ENCODE assay signal across 8 cellular contexts in genomic region chr7:134766779-134767566, GRCh38. TPM values are rescaled to one million over a fixed set of nuclear protein-coding genes. Genes with fewer than 3 reads are reported as not detected.
DNase-seq lines count a peak whose midpoint lies in the region; ATAC-seq and TF ChIP-seq lines count a peak whose summit lies in the region.

No MANE protein-coding gene starts in this region.

- ATAC-seq in GM21528 (IDR thresholded peaks at IDR 0.05; ENCODE audit: low FRiP score, unreplicated experiment) (peak; percentile 78), lung (ENCODE audit: insufficient read depth, low FRiP score) (no peak)

- no peak for TF ChIP-seq CTCF in lung (IDR thresholded peaks at IDR 0.05; ENCODE audit: control extremely low read depth, extremely low read depth)

- in situ Hi-C loops in Caki2 (cut with HindIII; ENCODE audit: low pct_unique_long_range_greater_than_20kb, low sequenced_read_pairs) = no loop called here

- H3K4me1 ChIP-seq in lung (ENCODE audit: control insufficient read depth in 2 of 2, insufficient read depth in 2 of 2, low read length in 2 of 2) = peaks cover 0 to 2% of the 10 kb centered on the region in 2 donors

- 66 to 73% methylated on average over 15 of the region's 15 CpGs for WGBS in lung, 2 donors

- no peaks in the 10 kb centered on the region for H3K27me3 ChIP-seq in lung (ENCODE audit: control insufficient read depth, insufficient read depth)

- no peaks in the 10 kb centered on the region for H3K9me3 ChIP-seq in lung (ENCODE audit: control insufficient read depth in 2 of 2, insufficient read depth in 1 of 2, low read length in 1 of 2)

- no peak overlapping the region for H3K4me3 ChIP-seq in lung

- no peaks in the 10 kb centered on the region for H3K36me3 ChIP-seq in lung (ENCODE audit: control insufficient read depth in 2 of 2, insufficient read depth in 2 of 2, low read length in 2 of 2)

- peak; percentile 6 for DNase-seq in Caki2 (ENCODE audit: low read depth)
- peak; percentile 73 for DNase-seq in LHCN-M2 (ENCODE audit: low read depth)
- DNase-seq in lung (ENCODE audit: low spot score) = no peak
- no peak for DNase-seq in NCI-H2227 treated with DMSO at 0.1 percent for 48 hours (lab: John Stamatoyannopoulos, UW)
- DNase-seq in T-helper 9 cell = no peak
- no peak for DNase-seq in NCI-H2107 treated with DMSO at 0.1 percent for 48 hours (lab: John Stamatoyannopoulos, UW; ENCODE audit: unreplicated experiment)
- DNase-seq in ureter (ENCODE audit: low spot score) = no peak

- H3K27ac ChIP-seq in lung (ENCODE audit: low read depth in 1 of 2, low read length in 1 of 2) = peak overlapping the region; percentile 11 to 67

RNA-seq across cellular contexts. Expression of gene CALD1, which starts 12.5 kb away (rescaled TPM):
- total RNA-seq in Caki2 (2014; rRNA removed; shearing (Covaris generic); ENCODE audit: low replicate concordance) = 10.2 and 11.1 TPM in 2 replicates
- total RNA-seq in LHCN-M2 (2014; rRNA removed) (188 and 230 TPM in 2 replicates), lung (100 to 1,000 TPM; 127 to 173 TPM), ureter (389 TPM)
- 342 TPM for polyA plus RNA-seq in LHCN-M2 (2012)
- 10 to 100 TPM; 56.4 to 57.3 TPM for polyA plus RNA-seq in lung

Comparison
In these comparisons a context has a peak if more than half of its experiments do, and no peak if none do; other contexts are left out.
1. DNase-seq: peak in Caki2 (single experiment) and LHCN-M2 (single experiment); none in lung (single experiment), NCI-H2227 treated with DMSO at 0.1 percent for 48 hours (single experiment), T-helper 9 cell (single experiment), NCI-H2107 treated with DMSO at 0.1 percent for 48 hours (single experiment) and ureter (single experiment).
2. RNA of gene CALD1, which starts 12.5 kb away (total RNA-seq): 389 TPM in ureter (single experiment), 188 to 230 TPM in LHCN-M2 and 127 to 173 TPM in lung; 10.2 to 11.1 TPM in Caki2; every median in the first group is over 10 times any median in the second.